In genomic region chr19:51548891-51549305, GRCh38 we compare ENCODE assay signal across 1 cellular context.
TF ChIP-seq lines count a peak whose summit lies in the region.

No MANE protein-coding gene starts in this region.

TF ChIP-seq in K562, 482 proteins besides CTCF, POLR2A, EP300 and RAD21 (continued from another document):
- no peak for TF ChIP-seq RERE (CRISPR knock-in tag; IDR thresholded peaks at IDR 0.05; ENCODE audit: borderline replicate concordance)
- TF ChIP-seq ZC3H4 (CRISPR knock-in tag; IDR thresholded peaks at IDR 0.05; ENCODE audit: borderline replicate concordance), result no peak
- TF ChIP-seq ZBTB40 (IDR thresholded peaks at IDR 0.05), result 0 out of 2 replicates have a peak, but pooled peaks have one; percentile 5
- no peak for TF ChIP-seq ZBTB40 (CRISPR knock-in tag; IDR thresholded peaks at IDR 0.05)
- peak; percentile 76; the same call in 1 of the 2 replicates for TF ChIP-seq HOMEZ (CRISPR knock-in tag; IDR thresholded peaks at IDR 0.05)
- TF ChIP-seq ZNF175 (CRISPR knock-in tag; IDR thresholded peaks at IDR 0.05; ENCODE audit: low read depth), result peak; percentile 29; the same call in 1 of the 2 replicates
- TF ChIP-seq ERF (CRISPR knock-in tag; IDR thresholded peaks at IDR 0.05), result peak; percentile 61; the same call in 1 of the 2 replicates
- 0 out of 2 replicates have a peak, but pooled peaks have one; percentile 35 for TF ChIP-seq ARID3B (CRISPR knock-in tag; IDR thresholded peaks at IDR 0.05; ENCODE audit: borderline replicate concordance)
- no peak for TF ChIP-seq RFX7 (CRISPR knock-in tag; IDR thresholded peaks at IDR 0.05)
- TF ChIP-seq ZNF274 (IDR thresholded peaks at IDR 0.05; ENCODE audit: borderline replicate concordance, low read depth, low read length), result no peak
- peak in 1 of 3 experiments; percentile 40 for TF ChIP-seq YY1 (IDR thresholded peaks at IDR 0.05; ENCODE audit: borderline replicate concordance in 1 of 3, control insufficient read depth in 1 of 3, extremely low read depth in 1 of 3, insufficient read depth in 3 of 3, insufficient read length in 1 of 3, insufficient replicate concordance in 2 of 3, low read depth in 1 of 3, low read length in 2 of 3)
- TF ChIP-seq CBX8 (IDR thresholded peaks at IDR 0.05; ENCODE audit: borderline replicate concordance, extremely low read depth, low read depth, low read length, poor library complexity, severe bottlenecking), result no peak
- TF ChIP-seq HNRNPLL (IDR thresholded peaks at IDR 0.05; ENCODE audit: low read depth, low read length, poor library complexity, severe bottlenecking), result no peak
- no peak for TF ChIP-seq ELK3 (CRISPR knock-in tag; IDR thresholded peaks at IDR 0.05)
- 0 out of 2 replicates have a peak, but pooled peaks have one; percentile 3 for TF ChIP-seq POLR2G (IDR thresholded peaks at IDR 0.05; ENCODE audit: low read depth, low read length)
